ENCODE assay signal across 1 cellular context in the genomic region with DNA sequence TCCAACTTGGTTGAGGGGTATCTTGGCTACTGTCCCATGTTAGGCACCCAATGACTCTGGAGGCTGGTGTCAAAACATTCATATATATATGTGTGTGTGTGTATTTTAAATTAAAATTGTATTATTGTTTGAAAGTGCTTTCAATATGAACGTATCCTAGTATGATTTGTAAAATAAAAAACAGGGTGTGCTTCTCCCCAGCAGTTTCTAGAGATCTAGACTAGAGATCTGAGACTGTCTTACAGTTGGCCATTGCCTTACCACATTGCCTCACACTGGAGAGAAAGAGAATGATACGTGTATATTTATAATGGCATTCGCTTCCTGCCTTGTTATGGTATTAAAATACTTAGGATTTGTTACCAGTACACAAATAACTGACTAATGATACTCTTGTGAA.
TF ChIP-seq lines count a peak whose summit lies in the region.

No MANE protein-coding gene starts in this region.

TF ChIP-seq in IMR-90, 13 proteins besides CTCF, POLR2A, EP300 and RAD21 (continued from another document):
- TF ChIP-seq, protein P1, sequence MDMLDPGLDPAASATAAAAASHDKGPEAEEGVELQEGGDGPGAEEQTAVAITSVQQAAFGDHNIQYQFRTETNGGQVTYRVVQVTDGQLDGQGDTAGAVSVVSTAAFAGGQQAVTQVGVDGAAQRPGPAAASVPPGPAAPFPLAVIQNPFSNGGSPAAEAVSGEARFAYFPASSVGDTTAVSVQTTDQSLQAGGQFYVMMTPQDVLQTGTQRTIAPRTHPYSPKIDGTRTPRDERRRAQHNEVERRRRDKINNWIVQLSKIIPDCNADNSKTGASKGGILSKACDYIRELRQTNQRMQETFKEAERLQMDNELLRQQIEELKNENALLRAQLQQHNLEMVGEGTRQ (IDR thresholded peaks at IDR 0.05; ENCODE audit: low read depth, low read length): no peak
- TF ChIP-seq CEBPB (IDR thresholded peaks at IDR 0.05; ENCODE audit: low read depth, low read length): peak; percentile 81
